In the genomic region with DNA sequence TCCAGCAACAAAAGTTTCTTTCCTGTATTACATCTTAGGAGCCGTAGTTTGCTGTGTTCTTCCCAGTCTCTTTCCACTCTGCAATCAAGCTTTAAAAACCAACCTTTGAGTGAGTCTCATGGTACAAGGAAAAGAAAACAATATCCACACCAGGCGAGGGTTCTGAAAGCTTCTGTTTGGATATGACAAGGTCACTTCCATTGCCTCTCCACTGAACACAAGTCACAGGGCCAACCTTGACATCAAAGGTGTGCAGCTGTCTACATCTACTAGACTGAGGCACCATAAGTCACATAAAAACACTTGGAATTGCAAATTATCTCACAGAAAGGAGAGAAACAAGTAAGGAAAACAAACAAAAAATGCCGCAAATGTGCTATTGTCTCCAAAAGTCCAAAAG, we compare ENCODE assay signal across 35 cellular contexts.
"Had no signal": no experiment of that assay in that cellular context is flagged by ENCODE, and none has a peak within 500 bp of the region (broad histone marks: within the 10 kb centered on the region; RNA-seq: fewer than 3 reads in every experiment).

No MANE protein-coding gene starts in this region.

- H3K27me3 ChIP-seq: MG63 had no signal

- DNase-seq: Karpas-422, Kasumi-1, MG63, MM.1S, MV-4-11, NCI-H1048, NCI-H1092, NCI-H1092 treated with DMSO at 0.1 percent for 48 hours, NCI-H1105, NCI-H1105 treated with DMSO at 0.1 percent for 48 hours, NCI-H1417 treated with DMSO at 0.1 percent for 48 hours, NCI-H1436, NCI-H1436 treated with DMSO at 0.1 percent for 48 hours, NCI-H146, NCI-H1694, NCI-H1694 treated with DMSO at 0.1 percent for 48 hours, NCI-H187, NCI-H187 treated with DMSO at 0.1 percent for 48 hours, NCI-H1930, NCI-H2029, NCI-H2029 treated with DMSO at 0.1 percent for 48 hours, NCI-H2081, NCI-H2081 treated with DMSO at 0.1 percent for 48 hours, NCI-H2107, NCI-H2171, NCI-H2171 treated with DMSO at 0.1 percent for 48 hours, NCI-H2227 treated with DMSO at 0.1 percent for 48 hours, NCI-H226, NCI-H345, NCI-H446, NCI-H446 treated with DMSO at 0.1 percent for 48 hours, NCI-H510A, NCI-H510A treated with DMSO at 0.1 percent for 48 hours, NCI-H524, NCI-H524 treated with DMSO at 0.1 percent for 48 hours had no signal

- H3K9me3 ChIP-seq: MG63 had no signal

- H3K4me3 ChIP-seq: MG63 had no signal

- H3K36me3 ChIP-seq: MG63 had no signal
